ENCODE assay signal across 8 cellular contexts in the genomic region with DNA sequence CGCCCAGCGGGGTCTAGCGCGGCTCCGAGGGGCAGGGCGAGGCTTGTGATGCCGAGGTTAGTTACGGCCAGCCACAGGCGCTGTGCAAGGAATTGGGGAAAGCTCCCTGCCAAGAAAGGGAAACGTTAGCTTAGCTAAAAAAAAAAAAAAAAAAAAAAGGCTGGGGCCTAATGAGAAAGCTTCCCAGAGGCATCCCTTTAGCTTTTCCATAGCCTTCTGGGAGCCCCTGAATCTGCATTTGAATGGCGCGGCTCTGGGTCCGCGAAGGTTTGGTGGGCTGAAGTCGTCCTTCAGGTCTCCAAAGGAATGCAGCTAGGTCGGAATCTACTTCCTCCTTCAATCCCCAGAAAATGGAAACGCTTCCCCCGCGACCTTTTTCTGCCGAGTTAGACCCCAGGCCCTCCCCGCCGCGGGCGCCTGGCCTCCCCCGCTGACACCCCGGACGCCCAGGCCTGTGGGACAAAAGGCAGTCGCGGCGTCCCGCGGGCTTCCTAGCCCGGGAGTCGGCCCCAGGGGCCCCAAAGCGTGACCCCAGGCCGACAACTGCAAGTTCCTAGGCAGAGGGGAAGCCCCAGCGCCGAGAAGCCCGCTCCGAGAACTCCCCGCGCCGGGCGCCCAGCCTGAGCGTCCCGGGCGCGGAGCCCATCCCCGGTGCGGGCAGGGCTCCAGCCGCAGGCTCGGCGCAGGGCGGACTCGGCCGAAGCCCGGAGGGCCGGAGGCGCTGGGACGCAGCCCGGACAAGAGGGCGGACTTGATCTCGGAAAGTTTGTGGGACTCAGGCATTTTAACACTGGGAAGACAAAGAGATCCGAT. TPM values are rescaled to one million over a fixed set of nuclear protein-coding genes. Genes with fewer than 3 reads are reported as not detected.
DNase-seq lines count a peak whose midpoint lies in the region; ATAC-seq and TF ChIP-seq lines count a peak whose summit lies in the region.

No MANE protein-coding gene starts in this region.

- H3K36me3 Mint-ChIP-seq in activated T-cell treated with anti-CD3 and anti-CD28 coated beads, Interleukin-2, amount 50 U/mL, for 4 hours (ENCODE audit: insufficient read depth), result no peaks in the 10 kb centered on the region
- peaks cover 1% of the 10 kb centered on the region for H3K36me3 Mint-ChIP-seq in activated naive CD8-positive, alpha-beta T cell treated with anti-CD3 and anti-CD28 coated beads, Interleukin-2, amount 10 ng/mL, durations not matched to agents 7 days and 5 days
- H3K36me3 Mint-ChIP-seq in progenitor cell of endocrine pancreas (ENCODE audit: insufficient read depth), result peaks cover 4% of the 10 kb centered on the region

- H3K27ac ChIP-seq in left ventricle myocardium inferior (replicated peaks), result peak overlapping the region; percentile 93

- ATAC-seq in activated T-cell treated with anti-CD3 and anti-CD28 coated beads, Interleukin-2, amount 50 U/mL, for 4 hours, result no peak
- ATAC-seq in activated naive CD8-positive, alpha-beta T cell treated with anti-CD3 and anti-CD28 coated beads, Interleukin-2, amount 10 ng/mL, durations not matched to agents 7 days and 5 days (ENCODE audit: low read depth), result no peak

- TF ChIP-seq CTCF in left ventricle myocardium inferior (IDR thresholded peaks at IDR 0.05; ENCODE audit: borderline replicate concordance), result no peak
- no peak for TF ChIP-seq CTCF in progenitor cell of endocrine pancreas (IDR thresholded peaks at IDR 0.05; ENCODE audit: unreplicated experiment)

- H3K27me3 Mint-ChIP-seq in activated T-cell treated with anti-CD3 and anti-CD28 coated beads, Interleukin-2, amount 50 U/mL, for 4 hours (ENCODE audit: low read depth), result peaks cover 56% of the 10 kb centered on the region
- H3K27me3 Mint-ChIP-seq in activated naive CD8-positive, alpha-beta T cell treated with anti-CD3 and anti-CD28 coated beads, Interleukin-2, amount 10 ng/mL, durations not matched to agents 7 days and 5 days, result peaks cover 54% of the 10 kb centered on the region
- peaks cover 16% of the 10 kb centered on the region for H3K27me3 Mint-ChIP-seq in progenitor cell of endocrine pancreas

- H3K36me3 ChIP-seq in left ventricle myocardium inferior, result no peaks in the 10 kb centered on the region

- H3K9me3 Mint-ChIP-seq in activated T-cell treated with anti-CD3 and anti-CD28 coated beads, Interleukin-2, amount 50 U/mL, for 4 hours, result no peaks in the 10 kb centered on the region
- H3K9me3 Mint-ChIP-seq in activated naive CD8-positive, alpha-beta T cell treated with anti-CD3 and anti-CD28 coated beads, Interleukin-2, amount 10 ng/mL, durations not matched to agents 7 days and 5 days, result peaks cover 2% of the 10 kb centered on the region
- no peaks in the 10 kb centered on the region for H3K9me3 Mint-ChIP-seq in progenitor cell of endocrine pancreas (ENCODE audit: low read depth)

- H3K4me1 Mint-ChIP-seq in activated T-cell treated with anti-CD3 and anti-CD28 coated beads, Interleukin-2, amount 50 U/mL, for 4 hours (ENCODE audit: low read depth), result peaks cover 15% of the 10 kb centered on the region
- peaks cover 11% of the 10 kb centered on the region for H3K4me1 Mint-ChIP-seq in activated naive CD8-positive, alpha-beta T cell treated with anti-CD3 and anti-CD28 coated beads, Interleukin-2, amount 10 ng/mL, durations not matched to agents 7 days and 5 days
- H3K4me1 Mint-ChIP-seq in progenitor cell of endocrine pancreas (ENCODE audit: low read depth), result peaks cover 27% of the 10 kb centered on the region

- no peak overlapping the region for H3K4me3 Mint-ChIP-seq in activated T-cell treated with anti-CD3 and anti-CD28 coated beads, Interleukin-2, amount 50 U/mL, for 4 hours
- peak overlapping the region; percentile 54 for H3K4me3 Mint-ChIP-seq in activated naive CD8-positive, alpha-beta T cell treated with anti-CD3 and anti-CD28 coated beads, Interleukin-2, amount 10 ng/mL, durations not matched to agents 7 days and 5 days
- H3K4me3 Mint-ChIP-seq in progenitor cell of endocrine pancreas (ENCODE audit: low read depth), result peak overlapping the region; percentile 96

- H3K9me3 ChIP-seq in left ventricle myocardium inferior (replicated peaks), result peaks cover 15% of the 10 kb centered on the region

- DNase-seq in activated T-cell treated with anti-CD3 and anti-CD28 coated beads, Interleukin-2, amount 50 U/mL, for 48 hours, result peak; percentile 18 to 19
- DNase-seq in activated T-cell treated with anti-CD3 and anti-CD28 coated beads, Interleukin-2, amount 50 U/mL, for 4 hours, result no peak
- DNase-seq in activated naive CD8-positive, alpha-beta T cell treated with anti-CD3 and anti-CD28 coated beads, Interleukin-2, amount 10 ng/mL, durations not matched to agents 7 days and 5 days, result peak; percentile 37
- peak; percentile 56 for DNase-seq in left ventricle myocardium inferior
- peak; percentile 32 for DNase-seq in progenitor cell of endocrine pancreas (ENCODE audit: low spot score, unreplicated experiment)
- DNase-seq in UCSD-AML1 (lab: John Stamatoyannopoulos, UW; ENCODE audit: unreplicated experiment), result no peak
- no peak for DNase-seq in KG1 (lab: John Stamatoyannopoulos, UW)
- DNase-seq in occipital lobe (lab: John Stamatoyannopoulos, UW), result no peak

- peak overlapping the region; percentile 92 for H3K4me3 ChIP-seq in left ventricle myocardium inferior

- H3K27me3 ChIP-seq in left ventricle myocardium inferior (ENCODE audit: low read depth), result peaks cover 59% of the 10 kb centered on the region

- peaks cover 54% of the 10 kb centered on the region for H3K4me1 ChIP-seq in left ventricle myocardium inferior

- POLR2A ChIA-PET in activated naive CD8-positive, alpha-beta T cell treated with anti-CD3 and anti-CD28 coated beads, Interleukin-2, amount 10 ng/mL, durations not matched to agents 7 days and 5 days (lab: Charles Lee), result no interaction called here

- intact Hi-C loops in left ventricle myocardium inferior (cut with micrococcal nuclease), result no loop called here

- H3K27ac Mint-ChIP-seq in activated naive CD8-positive, alpha-beta T cell treated with anti-CD3 and anti-CD28 coated beads, Interleukin-2, amount 10 ng/mL, durations not matched to agents 7 days and 5 days, result no peak overlapping the region
- H3K27ac Mint-ChIP-seq in progenitor cell of endocrine pancreas, result peak overlapping the region; percentile 98

RNA-seq across cellular contexts. Expression of a gene that starts 0.6 kb away (rescaled TPM):
- total RNA-seq in activated T-cell treated with anti-CD3 and anti-CD28 coated beads, Interleukin-2, amount 50 U/mL, for 4 hours, result under 1 TPM; 0.45 to 0.90 (median 0.73) TPM
- total RNA-seq in activated naive CD8-positive, alpha-beta T cell treated with anti-CD3 and anti-CD28 coated beads, Interleukin-2, amount 10 ng/mL, durations not matched to agents 7 days and 5 days, result not detected
- total RNA-seq in left ventricle myocardium inferior, result 59.1 TPM
- total RNA-seq in progenitor cell of endocrine pancreas, result 263 and 264 TPM in 2 replicates
- 28.4 TPM for total RNA-seq in occipital lobe

Comparison
In these comparisons a context has a peak if more than half of its experiments do, and no peak if none do; other contexts are left out.
1. DNase-seq: peak in activated T-cell treated with anti-CD3 and anti-CD28 coated beads, Interleukin-2, amount 50 U/mL, for 48 hours (2 of 2), activated naive CD8-positive, alpha-beta T cell treated with anti-CD3 and anti-CD28 coated beads, Interleukin-2, amount 10 ng/mL, durations not matched to agents 7 days and 5 days (single experiment), left ventricle myocardium inferior (single experiment) and progenitor cell of endocrine pancreas (single experiment); none in activated T-cell treated with anti-CD3 and anti-CD28 coated beads, Interleukin-2, amount 50 U/mL, for 4 hours (single experiment), UCSD-AML1 (single experiment), KG1 (single experiment) and occipital lobe (single experiment).
2. RNA of a gene that starts 0.6 kb away (total RNA-seq): 263 to 264 TPM in progenitor cell of endocrine pancreas, 59.1 TPM in left ventricle myocardium inferior (single experiment) and 28.4 TPM in occipital lobe (single experiment); 0.45 to 0.90 TPM in activated T-cell treated with anti-CD3 and anti-CD28 coated beads, Interleukin-2, amount 50 U/mL, for 4 hours and not detected in activated naive CD8-positive, alpha-beta T cell treated with anti-CD3 and anti-CD28 coated beads, Interleukin-2, amount 10 ng/mL, durations not matched to agents 7 days and 5 days; every median in the first group is over 10 times any median in the second.